Comparison of ENCODE assay signal across 9 cellular contexts in the genomic region with DNA sequence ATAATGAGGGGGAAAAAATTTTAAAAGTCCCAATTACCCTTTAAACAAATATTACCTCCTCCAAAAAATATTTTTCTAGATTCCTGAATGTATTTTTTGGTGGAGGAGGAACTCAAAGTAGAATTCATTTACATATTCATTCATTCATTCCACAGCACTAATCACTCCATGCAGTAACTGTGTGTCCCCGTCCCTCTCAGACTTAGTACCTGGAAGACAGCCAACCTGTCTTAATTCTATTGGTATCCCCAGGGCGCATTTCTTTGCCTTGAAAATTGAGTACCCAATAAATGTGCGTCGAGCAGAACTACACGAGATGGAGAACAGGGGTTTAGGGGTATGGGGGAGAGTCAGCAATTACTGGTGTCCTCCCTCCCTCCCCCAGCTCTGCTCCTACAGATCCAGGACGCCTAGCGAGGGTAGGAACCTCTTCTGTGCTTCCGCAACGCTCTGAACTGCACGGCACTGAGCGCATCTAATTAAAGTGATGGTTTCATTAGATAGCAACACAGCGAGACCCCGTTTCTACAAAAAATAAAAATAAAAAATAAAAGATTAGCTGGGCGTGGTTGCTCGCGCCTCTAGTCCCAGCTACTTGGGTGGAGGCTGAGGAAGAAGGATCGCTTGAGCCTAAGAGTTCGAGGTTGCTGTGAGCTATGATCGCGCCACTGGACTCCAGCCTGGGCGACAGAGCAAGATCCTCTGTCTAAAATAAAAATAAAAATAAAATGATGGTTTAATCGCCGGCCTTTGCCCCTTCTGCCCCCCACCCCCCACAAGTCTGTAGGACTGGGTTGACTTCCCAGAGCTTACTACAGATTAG. TPM values are rescaled to one million over a fixed set of nuclear protein-coding genes. Genes with fewer than 3 reads are reported as not detected.
DNase-seq lines count a peak whose midpoint lies in the region; ATAC-seq and TF ChIP-seq lines count a peak whose summit lies in the region.
"Had no signal": no experiment of that assay in that cellular context is flagged by ENCODE, and none has a peak within 500 bp of the region (broad histone marks: within the 10 kb centered on the region; RNA-seq: fewer than 3 reads in every experiment).

No MANE protein-coding gene starts in this region.

- H3K36me3 Mint-ChIP-seq in CD4-positive, alpha-beta memory T cell, result peaks cover 0 to 5% of the 10 kb centered on the region in 2 donors

- no peak overlapping the region for H3K27ac ChIP-seq in CD4-positive, alpha-beta memory T cell (ENCODE audit: low read depth, low read length)
- H3K27ac ChIP-seq in IMR-90 (ENCODE audit: insufficient read depth, low read length), result no peak overlapping the region
- H3K27ac ChIP-seq in ascending aorta, result peak overlapping the region; percentile 65 to 82

- no peak for TF ChIP-seq RAD21 in IMR-90 (IDR thresholded peaks at IDR 0.05; ENCODE audit: low read length)

- no TSS peak for BruUV-seq in IMR-90 (replicated peaks; lab: Mats Ljungman, UMichigan)

- no peak overlapping the region for H3K56ac ChIP-seq in IMR-90 (ENCODE audit: extremely low read depth, insufficient read depth, low read length)

- H3K4me1 ChIP-seq in CD4-positive, alpha-beta memory T cell (ENCODE audit: insufficient read depth, low read length), result peaks cover 25% of the 10 kb centered on the region
- H3K4me1 ChIP-seq in IMR-90 (ENCODE audit: control insufficient read depth, insufficient read depth, low read length), result no peaks in the 10 kb centered on the region
- peaks cover 0 to 17% of the 10 kb centered on the region in 2 donors for H3K4me1 ChIP-seq in ascending aorta
- H3K4me1 ChIP-seq in mucosa of stomach (ENCODE audit: control insufficient read depth, insufficient read depth, low read length), result peaks cover 23% of the 10 kb centered on the region

- H2BK15ac ChIP-seq in IMR-90 (ENCODE audit: low read depth, low read length), result no peak overlapping the region

- H3K9me3 ChIP-seq in CD4-positive, alpha-beta memory T cell (ENCODE audit: control insufficient read depth in 1 of 2, low read length in 2 of 2), result no peaks in the 10 kb centered on the region
- H3K9me3 ChIP-seq in IMR-90 (ENCODE audit: control insufficient read depth, insufficient read depth, low read length), result no peaks in the 10 kb centered on the region
- H3K9me3 ChIP-seq in ascending aorta, result no peaks in the 10 kb centered on the region
- H3K9me3 ChIP-seq in mucosa of stomach (ENCODE audit: control insufficient read depth, low read length), result no peaks in the 10 kb centered on the region

- peak overlapping the region; percentile 56 for H3K4ac ChIP-seq in IMR-90 (ENCODE audit: low read depth, low read length)

- intact Hi-C loops in CD4-positive, alpha-beta memory T cell (cut with micrococcal nuclease), result no loop called here
- intact Hi-C loops in IMR-90 (cut with micrococcal nuclease) (loop anchor here (10.0 kb wide), 1 partner anchor 104 kb away; the partner anchor contains the start of gene UBXN2A), ascending aorta (cut with DNase I) (loop anchor here (2.0 kb wide), 1 partner anchor 74 kb away; the partner anchor contains the start of genes FAM228B and PFN4)

- peak overlapping the region; percentile 54; the same call in 1 of the 2 replicates for H3K18ac ChIP-seq in IMR-90 (ENCODE audit: low read depth, low read length)

- peaks cover 8% of the 10 kb centered on the region for H3K9me1 ChIP-seq in IMR-90 (ENCODE audit: insufficient read depth, low read length)

- peak overlapping the region; percentile 57; the same call in 1 of the 2 replicates for H4K5ac ChIP-seq in IMR-90 (ENCODE audit: low read depth, low read length)

- 0 out of 2 replicates have a peak overlapping the region, but pooled peaks have one; percentile 34 for H4K91ac ChIP-seq in IMR-90 (ENCODE audit: insufficient read depth, low read depth, low read length)

- no peaks in the 10 kb centered on the region for H3K27me3 ChIP-seq in CD4-positive, alpha-beta memory T cell (ENCODE audit: insufficient read depth, low read length)
- H3K27me3 ChIP-seq in IMR-90 (ENCODE audit: control insufficient read depth, insufficient read depth, low read length) (no peaks in the 10 kb centered on the region), ascending aorta (no peaks in the 10 kb centered on the region), mucosa of stomach (ENCODE audit: control insufficient read depth, insufficient read depth, low read length) (no peaks in the 10 kb centered on the region)

- H2BK20ac ChIP-seq in IMR-90 (ENCODE audit: low read depth, low read length), result no peak overlapping the region

- H3K4me1 Mint-ChIP-seq in CD4-positive, alpha-beta memory T cell, result peaks cover 14 to 28% (median 24%) of the 10 kb centered on the region in 4 donors

- H3K36me3 ChIP-seq in CD4-positive, alpha-beta memory T cell (ENCODE audit: insufficient read depth, low read length), result no peaks in the 10 kb centered on the region
- H3K36me3 ChIP-seq in IMR-90 (ENCODE audit: control insufficient read depth, insufficient read depth, low read length) (no peaks in the 10 kb centered on the region), ascending aorta (no peaks in the 10 kb centered on the region), mucosa of stomach (ENCODE audit: control insufficient read depth, insufficient read depth, low read length) (no peaks in the 10 kb centered on the region)

- TF ChIP-seq POLR2A in IMR-90 (IDR thresholded peaks at IDR 0.05; ENCODE audit: low read depth, low read length), result no peak

- no peaks in the 10 kb centered on the region for H4K20me1 ChIP-seq in IMR-90 (ENCODE audit: insufficient read depth, low read length)

- dilution Hi-C loops in IMR-90 (cut with HindIII; ENCODE audit: low sequenced_read_pairs, unreplicated experiment), result no loop called here

- H2BK5ac ChIP-seq in IMR-90 (ENCODE audit: low read depth, low read length, poor library complexity, severe bottlenecking), result no peak overlapping the region

- H3K79me1 ChIP-seq in IMR-90 (ENCODE audit: low read depth in 1 of 2, low read length in 2 of 2), result peaks cover 8 to 16% of the 10 kb centered on the region in 2 experiments; a peak in 3 of 4 replicates

- peak overlapping the region; percentile 72 to 92; a peak in 3 of 4 replicates for H4K8ac ChIP-seq in IMR-90 (ENCODE audit: low read depth in 2 of 2, low read length in 2 of 2)

- H3K4me3 Mint-ChIP-seq in CD4-positive, alpha-beta memory T cell, result peak overlapping the region in 7 of 8 donors; percentile 27 to 96 (median 85)

- H3K4me2 ChIP-seq in IMR-90 (ENCODE audit: low read depth, low read length), result peak overlapping the region; percentile 99

- peaks cover 0 to 1% of the 10 kb centered on the region in 2 donors for H3K27me3 Mint-ChIP-seq in CD4-positive, alpha-beta memory T cell

- CTCF ChIA-PET in CD4-positive, alpha-beta memory T cell (lab: Charles Lee; ENCODE audit: partially characterized antibody), result interaction anchor here (0.9 to 2.7 kb wide), 3 partner anchors 28 to 122 kb away, joined by 4 to 15 read pairs (median 8); partner anchors contain the start of genes ATAD2B and TP53I3
- CTCF ChIA-PET in IMR-90 (lab: Yijun Ruan, JAX), result interaction anchor here (0.6 kb wide), 2 partner anchors 70 to 1216 kb away, joined by 3 read pairs; no protein-coding TSS in a partner anchor

- POLR2A ChIA-PET in CD4-positive, alpha-beta memory T cell (lab: Charles Lee; ENCODE audit: partially characterized antibody), result interaction anchor here (0.6 to 5.5 kb wide), 3 partner anchors 22 to 122 kb away, joined by 3 to 70 read pairs (median 23); partner anchors contain the start of genes ATAD2B and SF3B6
- POLR2A ChIA-PET in IMR-90 (lab: Charles Lee; ENCODE audit: unreplicated experiment), result no interaction called here

- peak overlapping the region; percentile 29 for H3K23ac ChIP-seq in IMR-90 (ENCODE audit: low read depth, low read length)

- H2BK120ac ChIP-seq in IMR-90 (ENCODE audit: low read depth, low read length), result no peak overlapping the region

- peak overlapping the region; percentile 52; the same call in 1 of the 2 replicates for H3K14ac ChIP-seq in IMR-90 (replicated peaks; ENCODE audit: low read depth, low read length)

- peak overlapping the region in 1 of 2 donors; percentile 54 for H3K4me3 ChIP-seq in CD4-positive, alpha-beta memory T cell (ENCODE audit: low read length in 2 of 2)
- H3K4me3 ChIP-seq in IMR-90 (ENCODE audit: insufficient read depth, low read depth, low read length), result peak overlapping the region; percentile 84
- peak overlapping the region; percentile 61 to 95 for H3K4me3 ChIP-seq in ascending aorta
- peak overlapping the region; percentile 63 for H3K4me3 ChIP-seq in mucosa of stomach (ENCODE audit: low read length)

- no peak for TF ChIP-seq CTCF in IMR-90 (conservative IDR thresholded peaks at IDR 0.05; ENCODE audit: low read depth, low read length)
- no peak for TF ChIP-seq CTCF in ascending aorta (IDR thresholded peaks at IDR 0.05)

- peak overlapping the region; percentile 95 for H2AFZ ChIP-seq in IMR-90 (replicated peaks; ENCODE audit: low read length, poor library complexity)

- H3K9ac ChIP-seq in IMR-90 (ENCODE audit: low read depth, low read length) (peak overlapping the region; percentile 53; the same call in 1 of the 2 replicates), mucosa of stomach (ENCODE audit: low read length) (no peak overlapping the region)

- peak in 1 of 5 donors; percentile 8 for DNase-seq in CD4-positive, alpha-beta memory T cell
- DNase-seq in IMR-90, result no peak
- DNase-seq in ascending aorta (ENCODE audit: low spot score in 2 of 2), result no peak
- DNase-seq in germinal center (ENCODE audit: low spot score), result no peak
- no peak for DNase-seq in NK-92 treated with Interleukin-12 subunit alpha and Interleukin-12 subunit beta, amount 100 ng/mL, for 24 hours (lab: John Stamatoyannopoulos, UW)

- peak overlapping the region; percentile 74 for H2AK9ac ChIP-seq in IMR-90 (replicated peaks; ENCODE audit: low read depth, low read length, poor library complexity)

- ATAC-seq in IMR-90 (ENCODE audit: low read depth), result no peak
- ATAC-seq in HG03457 (IDR thresholded peaks at IDR 0.05; ENCODE audit: unreplicated experiment), result no peak
- no peak for ATAC-seq in HG03439 (IDR thresholded peaks at IDR 0.05; ENCODE audit: unreplicated experiment)

- H3K27ac Mint-ChIP-seq in CD4-positive, alpha-beta memory T cell, result peak overlapping the region in 3 of 7 donors; percentile 59 to 89 (median 82)

- H2AK5ac ChIP-seq in IMR-90 (ENCODE audit: low read depth, low read length), result peak overlapping the region; percentile 69

- no peaks in the 10 kb centered on the region for H3K9me3 Mint-ChIP-seq in CD4-positive, alpha-beta memory T cell

- in situ Hi-C loops in IMR-90 (cut with MboI; ENCODE audit: low sequenced_read_pairs), result no loop called here

- WGBS in IMR-90 (ENCODE audit: extremely low coverage in 2 of 2, insufficient read length in 1 of 2), 2 experiments, result no CpG with 5 or more reads among the region's 23 CpGs

RNA-seq across cellular contexts. Expression of gene FKBP1B, which starts 0.7 kb away (rescaled TPM):
- total RNA-seq in CD4-positive, alpha-beta memory T cell, result 1 to 10 TPM in 1 of 2 experiments, under 1 TPM in 1; 0.58 to 1.3 TPM
- 1 to 10 TPM; 2.3 to 2.5 TPM for polyA plus RNA-seq in CD4-positive, alpha-beta memory T cell
- total RNA-seq in IMR-90 (2012; rRNA removed) (8.9 and 10.2 TPM in 2 replicates), ascending aorta (not detected)
- polyA plus RNA-seq in IMR-90 (2012; rRNA removed), result 15.1 and 16.9 TPM in 2 replicates
- polyA plus RNA-seq in IMR-90 (2012; cell fraction: cytosol; rRNA removed), result 16.8 and 17.5 TPM in 2 replicates
- polyA plus RNA-seq in IMR-90 (2012; cell fraction: nucleus; rRNA removed; ENCODE audit: low replicate concordance), result 6.8 and 10.6 TPM in 2 replicates

RNA-seq across cellular contexts. Expression of gene WDCP, which starts 1.7 kb away (rescaled TPM):
- 10 to 100 TPM; 17.5 to 20.5 TPM for total RNA-seq in CD4-positive, alpha-beta memory T cell
- polyA plus RNA-seq in CD4-positive, alpha-beta memory T cell, result 1 to 10 TPM; 4.8 to 5.1 TPM
- total RNA-seq in IMR-90 (2012; rRNA removed) (18.6 and 21.7 TPM in 2 replicates), ascending aorta (1.9 TPM)
- polyA plus RNA-seq in IMR-90 (2012; rRNA removed), result 5.4 and 6.8 TPM in 2 replicates
- 1.9 and 2.9 TPM in 2 replicates for polyA plus RNA-seq in IMR-90 (2012; cell fraction: cytosol; rRNA removed)
- 2.7 and 9.0 TPM in 2 replicates for polyA plus RNA-seq in IMR-90 (2012; cell fraction: nucleus; rRNA removed; ENCODE audit: low replicate concordance)

RNA-seq across cellular contexts. Expression of gene SF3B6, which starts 27.3 kb away (rescaled TPM):
- 10 to 100 TPM; 50.0 to 55.3 TPM for total RNA-seq in CD4-positive, alpha-beta memory T cell
- polyA plus RNA-seq in CD4-positive, alpha-beta memory T cell, result 100 to 1,000 TPM; 180 to 238 TPM
- 143 and 224 TPM in 2 replicates for total RNA-seq in IMR-90 (2012; rRNA removed)
- 166 and 191 TPM in 2 replicates for polyA plus RNA-seq in IMR-90 (2012; rRNA removed)
- polyA plus RNA-seq in IMR-90 (2012; cell fraction: cytosol; rRNA removed), result 58.0 and 130 TPM in 2 replicates
- polyA plus RNA-seq in IMR-90 (2012; cell fraction: nucleus; rRNA removed; ENCODE audit: low replicate concordance), result 14.1 and 76.2 TPM in 2 replicates
- 26.9 TPM for total RNA-seq in ascending aorta

RNA-seq across cellular contexts. Expression of gene TP53I3, which starts 35.8 kb away (rescaled TPM):
- total RNA-seq in CD4-positive, alpha-beta memory T cell, result under 1 TPM; 0.20 to 0.47 TPM
- polyA plus RNA-seq in CD4-positive, alpha-beta memory T cell, result under 1 TPM in 1 of 2 donors, not detected in 1; 0.15 TPM
- 25.5 and 26.9 TPM in 2 replicates for total RNA-seq in IMR-90 (2012; rRNA removed)
- polyA plus RNA-seq in IMR-90 (2012; rRNA removed), result 41.8 and 42.2 TPM in 2 replicates
- 19.4 and 32.9 TPM in 2 replicates for polyA plus RNA-seq in IMR-90 (2012; cell fraction: cytosol; rRNA removed)
- 88.1 and 140 TPM in 2 replicates for polyA plus RNA-seq in IMR-90 (2012; cell fraction: nucleus; rRNA removed; ENCODE audit: low replicate concordance)
- 1.6 TPM for total RNA-seq in ascending aorta

RNA-seq across cellular contexts. Expression of gene MFSD2B, which starts 39.0 kb away (rescaled TPM):
- total RNA-seq in CD4-positive, alpha-beta memory T cell, result not detected
- not detected for polyA plus RNA-seq in CD4-positive, alpha-beta memory T cell
- total RNA-seq in IMR-90 (2012; rRNA removed) (not detected in 2 replicates), ascending aorta (not detected)
- 0.05 and 0.09 TPM in 2 replicates for polyA plus RNA-seq in IMR-90 (2012; rRNA removed)
- polyA plus RNA-seq in IMR-90 (2012; cell fraction: cytosol; rRNA removed), result 0.01 and 0.03 TPM in 2 replicates
- polyA plus RNA-seq in IMR-90 (2012; cell fraction: nucleus; rRNA removed; ENCODE audit: low replicate concordance), result 0.10 and 0.32 TPM in 2 replicates
- total RNA-seq: glomerular endothelial cell had no signal

Comparison
In these comparisons a context has a peak if more than half of its experiments do, and no peak if none do; other contexts are left out.
1. H3K27ac ChIP-seq: peak in ascending aorta (2 of 2); none in CD4-positive, alpha-beta memory T cell (single experiment) and IMR-90 (single experiment).